Comparison of ENCODE assay signal across 1 cellular context in the genomic region with DNA sequence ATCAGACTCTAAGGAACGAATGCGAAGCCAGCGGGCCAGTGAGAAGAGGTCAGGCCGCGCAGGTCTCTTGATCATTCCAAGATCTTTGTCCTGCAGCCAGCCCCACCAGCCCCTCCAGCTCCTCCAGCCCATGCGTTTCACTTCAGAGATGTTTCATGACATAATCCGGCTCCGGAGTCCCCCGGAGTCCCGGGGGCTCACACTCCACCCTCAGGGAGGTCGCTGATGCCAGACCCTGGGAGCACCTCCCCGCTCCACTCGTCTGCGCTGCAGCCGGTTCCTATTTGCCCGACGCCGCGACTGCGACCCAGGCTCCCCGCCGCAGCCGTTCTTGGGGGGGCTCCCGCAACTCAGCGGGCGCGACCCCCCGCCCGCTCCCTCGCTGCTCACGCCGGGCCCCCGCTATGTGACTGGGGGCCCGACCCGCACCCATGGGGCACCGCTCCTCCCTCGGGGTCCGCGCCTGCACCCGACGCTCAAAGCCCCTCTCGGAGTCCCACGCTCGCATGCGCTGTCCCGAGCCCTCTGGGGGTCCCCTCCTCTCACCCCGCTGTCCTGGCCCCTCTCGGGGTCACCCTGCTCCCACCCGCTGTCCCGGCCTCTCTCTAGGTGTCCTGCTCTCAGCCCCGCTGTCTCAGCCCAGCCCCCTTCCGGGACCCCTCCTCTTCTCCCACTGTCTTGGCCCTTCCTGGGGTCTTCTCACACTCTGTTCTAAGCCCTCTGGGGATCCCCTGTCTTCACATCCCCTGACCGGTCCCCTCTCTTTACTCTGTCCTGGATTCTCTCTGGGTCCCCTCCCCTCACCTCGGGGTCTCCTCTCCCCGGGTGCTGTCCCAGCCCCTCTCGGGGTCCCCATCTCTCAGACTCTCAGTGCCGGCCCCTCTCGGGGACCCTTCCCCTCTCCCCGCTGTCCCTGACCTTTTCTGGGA.
TF ChIP-seq lines count a peak whose summit lies in the region.

No MANE protein-coding gene starts in this region.

TF ChIP-seq in K562, 482 proteins besides CTCF, POLR2A, EP300 and RAD21 (continues in another document):
- peak; percentile 65 for TF ChIP-seq RBFOX2 (IDR thresholded peaks at IDR 0.05; ENCODE audit: low read depth, low read length)
- TF ChIP-seq TRIM28 (IDR thresholded peaks at IDR 0.05), result no peak
- no peak for TF ChIP-seq CCAR2 (IDR thresholded peaks at IDR 0.05; ENCODE audit: low read depth, low read length)
- TF ChIP-seq TARDBP (IDR thresholded peaks at IDR 0.05), result no peak
- TF ChIP-seq RBBP5 (IDR thresholded peaks at IDR 0.05; ENCODE audit: borderline replicate concordance, insufficient read depth, low read length, poor library complexity, severe bottlenecking), result peak; percentile 87
- no peak for TF ChIP-seq ZNF445 (CRISPR knock-in tag; IDR thresholded peaks at IDR 0.05; ENCODE audit: low read depth)
- TF ChIP-seq, protein P1, sequence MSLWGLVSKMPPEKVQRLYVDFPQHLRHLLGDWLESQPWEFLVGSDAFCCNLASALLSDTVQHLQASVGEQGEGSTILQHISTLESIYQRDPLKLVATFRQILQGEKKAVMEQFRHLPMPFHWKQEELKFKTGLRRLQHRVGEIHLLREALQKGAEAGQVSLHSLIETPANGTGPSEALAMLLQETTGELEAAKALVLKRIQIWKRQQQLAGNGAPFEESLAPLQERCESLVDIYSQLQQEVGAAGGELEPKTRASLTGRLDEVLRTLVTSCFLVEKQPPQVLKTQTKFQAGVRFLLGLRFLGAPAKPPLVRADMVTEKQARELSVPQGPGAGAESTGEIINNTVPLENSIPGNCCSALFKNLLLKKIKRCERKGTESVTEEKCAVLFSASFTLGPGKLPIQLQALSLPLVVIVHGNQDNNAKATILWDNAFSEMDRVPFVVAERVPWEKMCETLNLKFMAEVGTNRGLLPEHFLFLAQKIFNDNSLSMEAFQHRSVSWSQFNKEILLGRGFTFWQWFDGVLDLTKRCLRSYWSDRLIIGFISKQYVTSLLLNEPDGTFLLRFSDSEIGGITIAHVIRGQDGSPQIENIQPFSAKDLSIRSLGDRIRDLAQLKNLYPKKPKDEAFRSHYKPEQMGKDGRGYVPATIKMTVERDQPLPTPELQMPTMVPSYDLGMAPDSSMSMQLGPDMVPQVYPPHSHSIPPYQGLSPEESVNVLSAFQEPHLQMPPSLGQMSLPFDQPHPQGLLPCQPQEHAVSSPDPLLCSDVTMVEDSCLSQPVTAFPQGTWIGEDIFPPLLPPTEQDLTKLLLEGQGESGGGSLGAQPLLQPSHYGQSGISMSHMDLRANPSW (CRISPR knock-in tag; IDR thresholded peaks at IDR 0.05), result no peak
- TF ChIP-seq LEF1 (IDR thresholded peaks at IDR 0.05), result no peak
- TF ChIP-seq SP1 (CRISPR knock-in tag; IDR thresholded peaks at IDR 0.05), result no peak
- no peak for TF ChIP-seq PHF20 (IDR thresholded peaks at IDR 0.05; ENCODE audit: partially characterized antibody)
- no peak for TF ChIP-seq ZNF707 (CRISPR knock-in tag; conservative IDR thresholded peaks at IDR 0.05)
- TF ChIP-seq, protein P2, sequence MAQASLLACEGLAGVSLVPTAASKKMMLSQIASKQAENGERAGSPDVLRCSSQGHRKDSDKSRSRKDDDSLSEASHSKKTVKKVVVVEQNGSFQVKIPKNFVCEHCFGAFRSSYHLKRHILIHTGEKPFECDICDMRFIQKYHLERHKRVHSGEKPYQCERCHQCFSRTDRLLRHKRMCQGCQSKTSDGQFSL (CRISPR knock-in tag; IDR thresholded peaks at IDR 0.05), result peak; percentile 53
- TF ChIP-seq, protein P2 (tag; IDR thresholded peaks at IDR 0.05), result no peak
- TF ChIP-seq SMARCA5 (IDR thresholded peaks at IDR 0.05), result no peak
- TF ChIP-seq, protein P3, sequence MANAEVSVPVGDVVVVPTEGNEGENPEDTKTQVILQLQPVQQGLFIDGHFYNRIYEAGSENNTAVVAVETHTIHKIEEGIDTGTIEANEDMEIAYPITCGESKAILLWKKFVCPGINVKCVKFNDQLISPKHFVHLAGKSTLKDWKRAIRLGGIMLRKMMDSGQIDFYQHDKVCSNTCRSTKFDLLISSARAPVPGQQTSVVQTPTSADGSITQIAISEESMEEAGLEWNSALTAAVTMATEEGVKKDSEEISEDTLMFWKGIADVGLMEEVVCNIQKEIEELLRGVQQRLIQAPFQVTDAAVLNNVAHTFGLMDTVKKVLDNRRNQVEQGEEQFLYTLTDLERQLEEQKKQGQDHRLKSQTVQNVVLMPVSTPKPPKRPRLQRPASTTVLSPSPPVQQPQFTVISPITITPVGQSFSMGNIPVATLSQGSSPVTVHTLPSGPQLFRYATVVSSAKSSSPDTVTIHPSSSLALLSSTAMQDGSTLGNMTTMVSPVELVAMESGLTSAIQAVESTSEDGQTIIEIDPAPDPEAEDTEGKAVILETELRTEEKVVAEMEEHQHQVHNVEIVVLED (CRISPR knock-in tag; IDR thresholded peaks at IDR 0.05), result no peak
- TF ChIP-seq, protein P4, sequence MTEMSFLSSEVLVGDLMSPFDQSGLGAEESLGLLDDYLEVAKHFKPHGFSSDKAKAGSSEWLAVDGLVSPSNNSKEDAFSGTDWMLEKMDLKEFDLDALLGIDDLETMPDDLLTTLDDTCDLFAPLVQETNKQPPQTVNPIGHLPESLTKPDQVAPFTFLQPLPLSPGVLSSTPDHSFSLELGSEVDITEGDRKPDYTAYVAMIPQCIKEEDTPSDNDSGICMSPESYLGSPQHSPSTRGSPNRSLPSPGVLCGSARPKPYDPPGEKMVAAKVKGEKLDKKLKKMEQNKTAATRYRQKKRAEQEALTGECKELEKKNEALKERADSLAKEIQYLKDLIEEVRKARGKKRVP (CRISPR knock-in tag; IDR thresholded peaks at IDR 0.05), result no peak
- TF ChIP-seq ZBTB17 (CRISPR knock-in tag; IDR thresholded peaks at IDR 0.05), result peak; percentile 86
- no peak for TF ChIP-seq MAFF (IDR thresholded peaks at IDR 0.05; ENCODE audit: low read length)
- TF ChIP-seq DPF2 (IDR thresholded peaks at IDR 0.05), result no peak
- TF ChIP-seq MAZ (CRISPR knock-in tag; conservative IDR thresholded peaks at IDR 0.05 in 1 of 2, IDR thresholded peaks at IDR 0.05 in 1 of 2), result 0 out of 4 replicates have a peak, but pooled peaks of 1 of the 2 experiments have one; percentile 54
- TF ChIP-seq SMAD4 (CRISPR knock-in tag; conservative IDR thresholded peaks at IDR 0.05), result 0 out of 2 replicates have a peak, but pooled peaks have one; percentile 24
- no peak for TF ChIP-seq ZNF253 (CRISPR knock-in tag; conservative IDR thresholded peaks at IDR 0.05)
- TF ChIP-seq ZSCAN29 (IDR thresholded peaks at IDR 0.05), result no peak
- no peak for TF ChIP-seq GABPA (tag; conservative IDR thresholded peaks at IDR 0.05; ENCODE audit: low read depth)
- no peak for TF ChIP-seq ZC3H4 (CRISPR knock-in tag; IDR thresholded peaks at IDR 0.05; ENCODE audit: borderline replicate concordance)
- no peak for TF ChIP-seq KDM4B (IDR thresholded peaks at IDR 0.05; ENCODE audit: borderline replicate concordance in 2 of 2, low read depth in 1 of 2)
- no peak for TF ChIP-seq RFX1 (IDR thresholded peaks at IDR 0.05)
- no peak for TF ChIP-seq ELF1 (tag; IDR thresholded peaks at IDR 0.05)
- TF ChIP-seq ZNF174 (CRISPR knock-in tag; IDR thresholded peaks at IDR 0.05), result no peak
- TF ChIP-seq, protein P5, sequence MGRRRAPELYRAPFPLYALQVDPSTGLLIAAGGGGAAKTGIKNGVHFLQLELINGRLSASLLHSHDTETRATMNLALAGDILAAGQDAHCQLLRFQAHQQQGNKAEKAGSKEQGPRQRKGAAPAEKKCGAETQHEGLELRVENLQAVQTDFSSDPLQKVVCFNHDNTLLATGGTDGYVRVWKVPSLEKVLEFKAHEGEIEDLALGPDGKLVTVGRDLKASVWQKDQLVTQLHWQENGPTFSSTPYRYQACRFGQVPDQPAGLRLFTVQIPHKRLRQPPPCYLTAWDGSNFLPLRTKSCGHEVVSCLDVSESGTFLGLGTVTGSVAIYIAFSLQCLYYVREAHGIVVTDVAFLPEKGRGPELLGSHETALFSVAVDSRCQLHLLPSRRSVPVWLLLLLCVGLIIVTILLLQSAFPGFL (CRISPR knock-in tag; IDR thresholded peaks at IDR 0.05), result no peak
- TF ChIP-seq BRCA1 (IDR thresholded peaks at IDR 0.05), result no peak
- TF ChIP-seq BRCA1 (CRISPR knock-in tag; IDR thresholded peaks at IDR 0.05), result no peak
- no peak for TF ChIP-seq ZNF224 (CRISPR knock-in tag; IDR thresholded peaks at IDR 0.05)
- no peak for TF ChIP-seq GATAD2A (IDR thresholded peaks at IDR 0.05)
- TF ChIP-seq, protein P6, sequence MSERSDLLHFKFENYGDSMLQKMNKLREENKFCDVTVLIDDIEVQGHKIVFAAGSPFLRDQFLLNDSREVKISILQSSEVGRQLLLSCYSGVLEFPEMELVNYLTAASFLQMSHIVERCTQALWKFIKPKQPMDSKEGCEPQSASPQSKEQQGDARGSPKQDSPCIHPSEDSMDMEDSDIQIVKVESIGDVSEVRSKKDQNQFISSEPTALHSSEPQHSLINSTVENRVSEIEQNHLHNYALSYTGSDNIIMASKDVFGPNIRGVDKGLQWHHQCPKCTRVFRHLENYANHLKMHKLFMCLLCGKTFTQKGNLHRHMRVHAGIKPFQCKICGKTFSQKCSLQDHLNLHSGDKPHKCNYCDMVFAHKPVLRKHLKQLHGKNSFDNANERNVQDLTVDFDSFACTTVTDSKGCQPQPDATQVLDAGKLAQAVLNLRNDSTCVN (CRISPR knock-in tag; IDR thresholded peaks at IDR 0.05), result no peak
- TF ChIP-seq, protein P7, sequence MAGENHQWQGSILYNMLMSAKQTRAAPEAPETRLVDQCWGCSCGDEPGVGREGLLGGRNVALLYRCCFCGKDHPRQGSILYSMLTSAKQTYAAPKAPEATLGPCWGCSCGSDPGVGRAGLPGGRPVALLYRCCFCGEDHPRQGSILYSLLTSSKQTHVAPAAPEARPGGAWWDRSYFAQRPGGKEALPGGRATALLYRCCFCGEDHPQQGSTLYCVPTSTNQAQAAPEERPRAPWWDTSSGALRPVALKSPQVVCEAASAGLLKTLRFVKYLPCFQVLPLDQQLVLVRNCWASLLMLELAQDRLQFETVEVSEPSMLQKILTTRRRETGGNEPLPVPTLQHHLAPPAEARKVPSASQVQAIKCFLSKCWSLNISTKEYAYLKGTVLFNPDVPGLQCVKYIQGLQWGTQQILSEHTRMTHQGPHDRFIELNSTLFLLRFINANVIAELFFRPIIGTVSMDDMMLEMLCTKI (IDR thresholded peaks at IDR 0.05; ENCODE audit: partially characterized antibody), result no peak
- TF ChIP-seq CCNT2 (IDR thresholded peaks at IDR 0.05; ENCODE audit: borderline replicate concordance, extremely low read depth, insufficient read length, low read depth, low read length), result peak; percentile 55
- peak; percentile 36; the same call in 1 of the 2 replicates for TF ChIP-seq POLR2G (IDR thresholded peaks at IDR 0.05; ENCODE audit: low read depth, low read length)
- TF ChIP-seq SMARCE1 (IDR thresholded peaks at IDR 0.05), result peak; percentile 33; the same call in 1 of the 2 replicates
- TF ChIP-seq ZNF24 (IDR thresholded peaks at IDR 0.05), result no peak
- TF ChIP-seq CBX3 (IDR thresholded peaks at IDR 0.05; ENCODE audit: borderline replicate concordance in 1 of 2, low read length in 2 of 2), result no peak
- TF ChIP-seq ZNF184 (CRISPR knock-in tag; IDR thresholded peaks at IDR 0.05), result no peak
- TF ChIP-seq SIX5 (IDR thresholded peaks at IDR 0.05; ENCODE audit: borderline replicate concordance in 1 of 2, insufficient read depth in 1 of 2, low read depth in 1 of 2, low read length in 2 of 2), result no peak
